ENCODE assay signal across 8 cellular contexts in the genomic region with DNA sequence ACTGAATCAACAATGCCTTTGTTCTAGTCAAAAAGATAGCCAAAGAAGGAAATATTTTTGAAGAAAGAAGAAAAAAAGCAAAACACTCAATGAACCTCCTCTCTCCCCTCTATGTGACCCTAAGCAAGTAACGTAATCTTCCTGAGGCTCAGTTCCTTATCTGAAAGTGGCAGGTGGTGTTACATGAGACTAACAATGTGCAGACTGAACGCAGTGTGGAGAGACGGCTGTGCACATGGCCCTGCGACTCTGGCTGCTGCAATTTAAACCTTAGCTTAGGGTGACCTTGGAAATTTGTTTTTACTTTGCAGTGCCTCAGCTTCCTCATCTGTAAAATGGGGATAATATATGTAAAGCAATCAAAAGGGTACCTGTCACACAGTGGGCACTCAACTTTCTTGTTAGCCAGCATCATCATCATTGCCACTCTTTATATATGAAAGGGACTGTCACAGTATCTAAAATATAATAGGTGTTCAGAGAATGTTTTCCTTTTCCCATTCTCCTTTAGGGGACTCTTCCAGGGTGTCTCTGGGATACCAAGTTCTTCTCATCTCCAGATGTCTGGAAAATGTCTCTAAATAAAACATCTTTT.
A peak's percentile ranks its signal among the peaks of the same experiment; 100 is the strongest.
DNase-seq lines count a peak whose midpoint lies in the region; ATAC-seq and TF ChIP-seq lines count a peak whose summit lies in the region.

No MANE protein-coding gene starts in this region.

- H3K4me3 ChIP-seq in Loucy (ENCODE audit: low read length, poor library complexity, severe bottlenecking) (no peak overlapping the region), colonic mucosa (no peak overlapping the region), gastrocnemius medialis (no peak overlapping the region)

- H3K4me2 ChIP-seq in Loucy (ENCODE audit: low read depth, low read length, poor library complexity, severe bottlenecking) = no peak overlapping the region

- 0 out of 2 replicates have a peak overlapping the region, but pooled peaks have one; percentile 59 for H2AFZ ChIP-seq in Loucy (ENCODE audit: low read length)

- H3K9me3 ChIP-seq in Loucy (ENCODE audit: insufficient read depth, low read depth, low read length) (no peaks in the 10 kb centered on the region), colonic mucosa (no peaks in the 10 kb centered on the region), gastrocnemius medialis (no peaks in the 10 kb centered on the region)

- TF ChIP-seq POLR2A in gastrocnemius medialis (IDR thresholded peaks at IDR 0.05) = no peak

- H4K20me1 ChIP-seq in Loucy (ENCODE audit: insufficient read depth, low read length, poor library complexity, severe bottlenecking) = no peaks in the 10 kb centered on the region

- ATAC-seq in GM19324 (IDR thresholded peaks at IDR 0.05; ENCODE audit: low FRiP score, unreplicated experiment) (peak; percentile 70), gastrocnemius medialis (peak; percentile 18 to 42)

- H3K36me3 ChIP-seq in Loucy (ENCODE audit: insufficient read depth, low read length) (no peaks in the 10 kb centered on the region), colonic mucosa (no peaks in the 10 kb centered on the region), gastrocnemius medialis (no peaks in the 10 kb centered on the region)

- H3K9me2 ChIP-seq in Loucy (replicated peaks; ENCODE audit: low read depth, low read length) = no peaks in the 10 kb centered on the region

- intact Hi-C loops in colonic mucosa (cut with DNase I) (no loop called here), gastrocnemius medialis (cut with DNase I; ENCODE audit: low total_unique reads) (loop anchor here (5.0 kb wide), 4 partner anchors 83 to 413 kb away; a partner anchor contains a TSS), posterior vena cava (cut with DNase I) (no loop called here)

- no peak for DNase-seq in colonic mucosa
- no peak for DNase-seq in gastrocnemius medialis
- DNase-seq in SHP77 (lab: John Stamatoyannopoulos, UW) = no peak
- DNase-seq in AG08396 (ENCODE audit: low spot score) = no peak
- DNase-seq in posterior vena cava (ENCODE audit: low spot score) = no peak
- no peak for DNase-seq in superior temporal gyrus (ENCODE audit: extremely low spot score)

- no peaks in the 10 kb centered on the region for H3F3A ChIP-seq in Loucy (ENCODE audit: low read depth)

- H3K27ac ChIP-seq in colonic mucosa = peak overlapping the region; percentile 59
- H3K27ac ChIP-seq in gastrocnemius medialis = peak overlapping the region; percentile 80 to 89 (median 84)

- H3K79me2 ChIP-seq in Loucy (ENCODE audit: insufficient read depth, low read length) = no peaks in the 10 kb centered on the region

- TF ChIP-seq CTCF in Loucy (conservative IDR thresholded peaks at IDR 0.05; ENCODE audit: low read length) (no peak), colonic mucosa (IDR thresholded peaks at IDR 0.05) (no peak), gastrocnemius medialis (IDR thresholded peaks at IDR 0.05 in 4 of 5, conservative IDR thresholded peaks at IDR 0.05 in 1 of 5) (no peak)

- H3K9ac ChIP-seq in Loucy (ENCODE audit: low read depth, low read length, poor library complexity, severe bottlenecking) = no peak overlapping the region
- H3K9ac ChIP-seq in colonic mucosa (ENCODE audit: low read depth in 2 of 2, low read length in 2 of 2) = peak overlapping the region in 1 of 2 donors; percentile 35

- in situ Hi-C loops in gastrocnemius medialis (cut with MboI; ENCODE audit: low sequenced_read_pairs in 4 of 4) = loop anchor here in 2 of 4 donors (25.0 kb wide), 2 partner anchors 97 to 403 kb away; a partner anchor contains a TSS

- H3K4me1 ChIP-seq in Loucy (ENCODE audit: insufficient read depth, low read length, poor library complexity, severe bottlenecking) = peaks cover 40% of the 10 kb centered on the region
- peaks cover 4% of the 10 kb centered on the region for H3K4me1 ChIP-seq in colonic mucosa
- peaks cover 62 to 72% of the 10 kb centered on the region in 2 donors for H3K4me1 ChIP-seq in gastrocnemius medialis

- H3K27me3 ChIP-seq in Loucy (ENCODE audit: insufficient read depth, low read length, poor library complexity, severe bottlenecking) (no peaks in the 10 kb centered on the region), colonic mucosa (no peaks in the 10 kb centered on the region), gastrocnemius medialis (no peaks in the 10 kb centered on the region)
